In the genomic region with DNA sequence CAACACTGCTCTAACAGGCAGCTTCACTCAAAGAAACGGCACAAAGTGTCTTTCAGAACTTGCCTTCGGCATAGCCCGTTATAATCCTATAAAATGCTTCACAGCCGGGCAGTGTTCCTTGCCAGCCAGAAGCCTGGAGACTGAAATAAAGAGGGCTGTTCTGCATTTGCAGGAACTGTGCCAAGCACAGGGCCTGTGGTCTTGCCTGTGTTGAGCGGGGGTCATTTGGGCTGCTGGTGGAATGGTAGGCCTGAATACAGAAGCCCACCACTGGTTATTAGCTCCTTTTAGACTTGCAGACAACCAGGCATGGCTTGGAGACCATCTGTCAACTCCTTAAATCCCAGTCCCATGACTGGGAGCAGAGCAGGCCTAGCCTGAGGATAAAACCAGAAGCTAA, we compare ENCODE assay signal across 23 cellular contexts.
DNase-seq lines count a peak whose midpoint lies in the region; ATAC-seq, FAIRE-seq and TF ChIP-seq lines count a peak whose summit lies in the region.
"Had no signal": no experiment of that assay in that cellular context is flagged by ENCODE, and none has a peak within 500 bp of the region (broad histone marks: within the 10 kb centered on the region; RNA-seq: fewer than 3 reads in every experiment).

No MANE protein-coding gene starts in this region.

- POLR2A ChIA-PET in RWPE1 (lab: Yijun Ruan, JAX; ENCODE audit: low non-redundant PET) = interaction anchor here (0.6 kb wide), 1 partner anchor 30 kb away, joined by 4 read pairs; no protein-coding TSS in a partner anchor

- no peak overlapping the region for H3K27ac ChIP-seq in RWPE1
- H3K27ac ChIP-seq: thyroid gland, VCaP had no signal

- no peak for FAIRE-seq in D721Med (lab: Jason Lieb, UNC)
- FAIRE-seq: astrocyte, endothelial cell of umbilical vein, GM12892 had no signal

- CTCF ChIA-PET in RWPE1 (lab: Yijun Ruan, JAX) = no interaction called here

- no peak for ATAC-seq in HG02973 (IDR thresholded peaks at IDR 0.05; ENCODE audit: unreplicated experiment)
- ATAC-seq: left cardiac atrium; stimulated activated naive B cell treated with anti-CD40 and anti-IgM and Interleukin-4, amounts not matched to agents 10 μg/mL and 1 μg/mL and 100 μg/mL, for 72 hours had no signal

- TF ChIP-seq CTCF in RWPE1 (conservative IDR thresholded peaks at IDR 0.05; ENCODE audit: low read depth) (no peak), D721Med (IDR thresholded peaks at IDR 0.05; ENCODE audit: insufficient read depth, missing control alignments) (no peak)

- peak; percentile 66 for DNase-seq in DMS 273 (lab: John Stamatoyannopoulos, UW; ENCODE audit: unreplicated experiment)
- no peak for DNase-seq in DMS 273 treated with DMSO at 0.1 percent for 48 hours (lab: John Stamatoyannopoulos, UW)
- DNase-seq in globus pallidus (ENCODE audit: low spot score) = peak; percentile 79
- peak in 6 of 10 donors; percentile 17 to 90 (median 40) for DNase-seq in posterior cingulate gyrus
- DNase-seq in NCI-H2171 treated with DMSO at 0.1 percent for 48 hours (lab: John Stamatoyannopoulos, UW) = no peak
- no peak for DNase-seq in RWPE1 (ENCODE audit: low spot score)
- no peak for DNase-seq in D721Med (ENCODE audit: insufficient read length, low spot score)
- DNase-seq: 8988T; activated CD4-positive, alpha-beta T cell treated with anti-CD3 and anti-CD28 coated beads, Interleukin-2, amount 50 U/mL, for 1 hour; HCEC 1CT; Karpas-422; left cardiac atrium; mammary epithelial cell; NCI-H1694 treated with DMSO at 0.1 percent for 48 hours; NCI-H748 treated with DMSO at 0.1 percent for 48 hours; stimulated activated CD4-positive, alpha-beta T cell treated with anti-CD3 and anti-CD28 coated beads, Interleukin-4, amount 100 ng/mL, for 1 hour; stimulated activated naive B cell treated with anti-CD40 and anti-IgM and Interleukin-4, amounts not matched to agents 10 μg/mL and 1 μg/mL and 100 μg/mL, for 72 hours; thyroid gland had no signal

- intact Hi-C loops in posterior cingulate gyrus (cut with DNase I) = no loop called here

Comparison
In these comparisons a context has a peak if more than half of its experiments do, and no peak if none do; other contexts are left out.
1. DNase-seq: peak in DMS 273 (single experiment), globus pallidus (single experiment) and posterior cingulate gyrus (6 of 10); none in DMS 273 treated with DMSO at 0.1 percent for 48 hours (single experiment), NCI-H2171 treated with DMSO at 0.1 percent for 48 hours (single experiment), RWPE1 (single experiment) and D721Med (single experiment).